ENCODE assay signal across 10 cellular contexts in genomic region chr11:6203327-6203726, GRCh38. TPM values are rescaled to one million over a fixed set of nuclear protein-coding genes. Genes with fewer than 3 reads are reported as not detected.
A peak's percentile ranks its signal among the peaks of the same experiment; 100 is the strongest.
DNase-seq lines count a peak whose midpoint lies in the region; ATAC-seq and TF ChIP-seq lines count a peak whose summit lies in the region.
"Had no signal": no experiment of that assay in that cellular context is flagged by ENCODE, and none has a peak within 500 bp of the region (broad histone marks: within the 10 kb centered on the region; RNA-seq: fewer than 3 reads in every experiment).

No MANE protein-coding gene starts in this region.

- H4K20me1 ChIP-seq in mammary epithelial cell (ENCODE audit: insufficient read depth, low read length): no peaks in the 10 kb centered on the region

- H3K56ac ChIP-seq in mesendoderm (ENCODE audit: low read length): no peak overlapping the region

- H3K79me2 ChIP-seq in mammary epithelial cell (ENCODE audit: insufficient read depth, low read length) (no peaks in the 10 kb centered on the region), mesendoderm (ENCODE audit: control insufficient read depth, insufficient read depth, low read length) (no peaks in the 10 kb centered on the region)

- no peak overlapping the region for H3K4ac ChIP-seq in mesendoderm (ENCODE audit: low read depth, low read length)

- no peak overlapping the region for H4K5ac ChIP-seq in mesendoderm (ENCODE audit: low read length)

- CTCF ChIA-PET in mammary epithelial cell (lab: Charles Lee; ENCODE audit: low non-redundant PET): no interaction called here
- CTCF ChIA-PET in MCF 10A (lab: Yijun Ruan, JAX): no interaction called here

- dilution Hi-C loops in mammary epithelial cell (cut with HindIII; ENCODE audit: low sequenced_read_pairs): no loop called here

- H3K4me3 ChIP-seq in mammary epithelial cell (replicated peaks in 1 of 3; ENCODE audit: insufficient read depth in 1 of 3, low read depth in 2 of 3, low read length in 3 of 3) (no peak overlapping the region), HL-60 (replicated peaks; ENCODE audit: insufficient read depth, low read length) (no peak overlapping the region), mesendoderm (ENCODE audit: low read length) (no peak overlapping the region), right atrium auricular region (no peak overlapping the region)

- in situ Hi-C loops in mammary epithelial cell (cut with MboI; ENCODE audit: low sequenced_read_pairs in 2 of 2): no loop called here

- BruUV-seq in mammary epithelial cell (replicated peaks; lab: Mats Ljungman, UMichigan) (no TSS peak), MCF 10A (replicated peaks; lab: Mats Ljungman, UMichigan) (no TSS peak)

- H3K27me3 Mint-ChIP-seq in MCF 10A (ENCODE audit: insufficient read depth, unreplicated experiment): no peaks in the 10 kb centered on the region

- no peak overlapping the region for H3K18ac ChIP-seq in mesendoderm (ENCODE audit: low read length)

- H3K79me1 ChIP-seq in mesendoderm (ENCODE audit: low read length): no peaks in the 10 kb centered on the region

- whole genome bisulfite sequencing in mammary epithelial cell (ENCODE audit: low coverage, missing lambda C conversion rate): 68% methylated on average over 3 of the region's 3 CpGs
- no CpG with 5 or more reads among the region's 3 CpGs for WGBS in mesendoderm (ENCODE audit: extremely low coverage, insufficient coverage, low lambda C conversion rate)

- DNase-seq in mammary epithelial cell (peak; percentile 30), MCF 10A (ENCODE audit: unreplicated experiment) (no peak), HL-60 (ENCODE audit: low read depth in 1 of 2, low spot score in 1 of 2) (no peak), NOMO-1 (lab: John Stamatoyannopoulos, UW; ENCODE audit: unreplicated experiment in 2 of 2) (no peak), ecto neural progenitor cell (ENCODE audit: low spot score) (no peak), mesendoderm (no peak), right atrium auricular region (ENCODE audit: low spot score) (no peak)
- DNase-seq: effector memory CD4-positive, alpha-beta T cell had no signal

- H3K9ac ChIP-seq in mammary epithelial cell (ENCODE audit: insufficient read depth, low read length) (no peak overlapping the region), mesendoderm (ENCODE audit: low read length) (no peak overlapping the region)

- H2AK5ac ChIP-seq in mesendoderm (ENCODE audit: low read length): no peak overlapping the region

- peak; percentile 71 for ATAC-seq in HG02610 (IDR thresholded peaks at IDR 0.05; ENCODE audit: unreplicated experiment)

- TF ChIP-seq CTCF in mammary epithelial cell (conservative IDR thresholded peaks at IDR 0.05 in 1 of 2, IDR thresholded peaks at IDR 0.05 in 1 of 2; ENCODE audit: extremely low read depth in 1 of 2, insufficient read depth in 1 of 2, low read depth in 1 of 2, low read length in 2 of 2) (no peak), MCF 10A (IDR thresholded peaks at IDR 0.05; ENCODE audit: unreplicated experiment) (no peak), HL-60 (IDR thresholded peaks at IDR 0.05; ENCODE audit: insufficient read depth, low read length) (no peak), right atrium auricular region (IDR thresholded peaks at IDR 0.05) (no peak)

- POLR2A ChIA-PET in MCF 10A (lab: Yijun Ruan, JAX): no interaction called here

- peaks cover 14% of the 10 kb centered on the region for H3K36me3 Mint-ChIP-seq in MCF 10A (ENCODE audit: insufficient read depth, unreplicated experiment)

- H3K27ac ChIP-seq in mammary epithelial cell (ENCODE audit: insufficient read depth, low read depth, low read length) (no peak overlapping the region), HL-60 (replicated peaks) (peak overlapping the region; percentile 92), mesendoderm (ENCODE audit: low read depth, low read length) (no peak overlapping the region), right atrium auricular region (no peak overlapping the region)

- no peak overlapping the region for H2BK120ac ChIP-seq in mesendoderm (ENCODE audit: low read depth, low read length)

- no peak overlapping the region for H2BK15ac ChIP-seq in mesendoderm (replicated peaks; ENCODE audit: low read depth)

- H3K9me3 ChIP-seq in mammary epithelial cell (replicated peaks; ENCODE audit: insufficient read depth, low read length) (no peaks in the 10 kb centered on the region), right atrium auricular region (no peaks in the 10 kb centered on the region)

- H4K8ac ChIP-seq in mesendoderm (ENCODE audit: low read depth, low read length): no peak overlapping the region

- peaks cover 4% of the 10 kb centered on the region for H3K4me1 ChIP-seq in mammary epithelial cell (ENCODE audit: insufficient read depth, low read length)
- no peaks in the 10 kb centered on the region for H3K4me1 ChIP-seq in mesendoderm (ENCODE audit: control insufficient read depth, low read depth, low read length)
- H3K4me1 ChIP-seq in right atrium auricular region: no peaks in the 10 kb centered on the region

- H3K27ac Mint-ChIP-seq in MCF 10A (ENCODE audit: low read depth, unreplicated experiment): no peak overlapping the region

- H3K4me2 ChIP-seq in mammary epithelial cell (ENCODE audit: insufficient read depth, low read depth, low read length) (no peak overlapping the region), mesendoderm (ENCODE audit: low read length) (no peak overlapping the region)

- intact Hi-C loops in mammary epithelial cell (cut with micrococcal nuclease): no loop called here
- intact Hi-C loops in MCF 10A (cut with micrococcal nuclease): no loop called here

- H2AFZ ChIP-seq in mammary epithelial cell (ENCODE audit: low read depth, low read length): no peak overlapping the region

- H3K36me3 ChIP-seq in mammary epithelial cell (ENCODE audit: insufficient read depth, low read length) (peaks cover 1% of the 10 kb centered on the region), mesendoderm (ENCODE audit: control insufficient read depth, insufficient read depth, low read length) (no peaks in the 10 kb centered on the region), right atrium auricular region (peaks cover 15% of the 10 kb centered on the region)

- H3K9me3 Mint-ChIP-seq in MCF 10A (ENCODE audit: unreplicated experiment): no peaks in the 10 kb centered on the region

- no peak overlapping the region for H3K4me3 Mint-ChIP-seq in MCF 10A (ENCODE audit: unreplicated experiment)

- H2BK5ac ChIP-seq in mesendoderm (ENCODE audit: low read length): no peak overlapping the region

- peaks cover 8% of the 10 kb centered on the region for H3K4me1 Mint-ChIP-seq in MCF 10A (ENCODE audit: insufficient read depth, unreplicated experiment)

- no peak overlapping the region for H3K23ac ChIP-seq in mesendoderm (ENCODE audit: low read length)

- H3K27me3 ChIP-seq in mammary epithelial cell (ENCODE audit: insufficient read depth, low read length) (no peaks in the 10 kb centered on the region), HL-60 (ENCODE audit: insufficient read depth, poor library complexity, severe bottlenecking) (no peaks in the 10 kb centered on the region), mesendoderm (ENCODE audit: insufficient read depth, low read length, poor library complexity) (no peaks in the 10 kb centered on the region), right atrium auricular region (no peaks in the 10 kb centered on the region)

RNA-seq across cellular contexts. Expression of gene C11orf42, which starts 2.0 kb away (rescaled TPM):
- total RNA-seq in mammary epithelial cell (not detected), MCF 10A (2022) (not detected in 2 replicates), right atrium auricular region (not detected)
- not detected for polyA plus RNA-seq in mammary epithelial cell
- not detected for polyA minus RNA-seq in mammary epithelial cell
- polyA plus RNA-seq in mesendoderm (2013, experiment 1 of 2): not detected
- not detected for polyA plus RNA-seq in mesendoderm (2013, experiment 2 of 2)
- total RNA-seq: urinary bladder had no signal
- polyA plus RNA-seq: urinary bladder had no signal

RNA-seq across cellular contexts. Expression of gene OR52W1, which starts 4.3 kb away (rescaled TPM):
- total RNA-seq in mammary epithelial cell (not detected), MCF 10A (2022) (not detected in 2 replicates), right atrium auricular region (not detected)
- polyA plus RNA-seq in mammary epithelial cell: not detected
- not detected for polyA minus RNA-seq in mammary epithelial cell
- not detected for polyA plus RNA-seq in mesendoderm (2013, experiment 1 of 2)
- polyA plus RNA-seq in mesendoderm (2013, experiment 2 of 2): not detected
- total RNA-seq: urinary bladder had no signal
- polyA plus RNA-seq: urinary bladder had no signal

RNA-seq across cellular contexts. Expression of gene FHIP1B, which starts 31.1 kb away (rescaled TPM):
- total RNA-seq in mammary epithelial cell (10 to 100 TPM; 24.4 to 29.7 TPM), MCF 10A (2022) (44.6 and 51.1 TPM in 2 replicates), right atrium auricular region (10 to 100 TPM; 26.7 to 37.6 TPM)
- 17.1 TPM for polyA plus RNA-seq in mammary epithelial cell
- polyA minus RNA-seq in mammary epithelial cell: 20.0 TPM
- polyA plus RNA-seq in mesendoderm (2013, experiment 1 of 2): 16.1 TPM
- polyA plus RNA-seq in mesendoderm (2013, experiment 2 of 2): 13.9 TPM

RNA-seq across cellular contexts. Expression of gene OR52B2, which starts 33.2 kb away (rescaled TPM):
- total RNA-seq in mammary epithelial cell (under 1 TPM in 1 of 2 donors, not detected in 1; 0.17 TPM), MCF 10A (2022) (not detected in 2 replicates), right atrium auricular region (not detected)
- not detected for polyA plus RNA-seq in mammary epithelial cell
- not detected for polyA minus RNA-seq in mammary epithelial cell
- not detected for polyA plus RNA-seq in mesendoderm (2013, experiment 1 of 2)
- polyA plus RNA-seq in mesendoderm (2013, experiment 2 of 2): not detected
- total RNA-seq: urinary bladder had no signal
- polyA plus RNA-seq: urinary bladder had no signal

RNA-seq across cellular contexts. Expression of gene CNGA4, which starts 35.6 kb away (rescaled TPM):
- under 1 TPM; 0.17 to 0.38 TPM for total RNA-seq in mammary epithelial cell
- 0.06 TPM for polyA plus RNA-seq in mammary epithelial cell
- 10.4 TPM for polyA minus RNA-seq in mammary epithelial cell
- not detected in 2 replicates for total RNA-seq in MCF 10A (2022)
- polyA plus RNA-seq in mesendoderm (2013, experiment 1 of 2): 0.11 TPM
- 0.08 TPM for polyA plus RNA-seq in mesendoderm (2013, experiment 2 of 2)
- total RNA-seq in right atrium auricular region: not detected
- total RNA-seq: urinary bladder had no signal
